ENCODE assay signal across 8 cellular contexts in the genomic region with DNA sequence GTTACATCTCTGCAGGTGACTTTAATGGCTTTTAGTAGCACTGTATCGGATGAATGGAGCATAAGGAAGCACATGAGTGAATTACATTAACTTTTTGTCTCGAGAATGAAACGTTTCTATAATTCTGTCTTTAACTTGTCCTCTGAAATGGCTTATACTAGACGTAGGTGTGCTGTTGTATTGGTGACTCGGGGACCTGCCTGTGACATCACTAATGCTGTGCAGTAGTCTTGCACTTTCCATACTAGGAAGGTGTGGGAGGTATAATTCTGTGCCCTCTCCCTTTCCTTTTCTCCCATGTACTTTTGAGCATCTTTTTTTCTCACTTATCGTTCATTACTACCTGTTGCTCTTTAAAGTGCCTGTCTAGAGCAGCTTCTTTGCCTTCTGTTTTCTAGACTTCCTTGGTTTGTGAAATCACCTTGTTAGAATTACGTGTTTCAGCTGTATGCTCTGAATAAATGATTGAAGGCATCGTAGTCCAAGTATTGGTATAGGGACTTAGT. TPM values are rescaled to one million over a fixed set of nuclear protein-coding genes. Genes with fewer than 3 reads are reported as not detected.
DNase-seq lines count a peak whose midpoint lies in the region; ATAC-seq and TF ChIP-seq lines count a peak whose summit lies in the region.

No MANE protein-coding gene starts in this region.

- WGBS in endodermal cell (ENCODE audit: insufficient coverage in 1 of 2, insufficient read length in 1 of 2), 2 experiments = 72 to 75% methylated on average over 7 to 8 of the region's 8 CpGs

- peak overlapping the region in 10 of 11 experiments; percentile 85 to 91 (median 89); a peak in 17 of 22 replicates for H3K27ac ChIP-seq in BLaER1 treated with 17β-estradiol and CSF1 and Interleukin-3, amounts not matched to agents 10 nM and 100 nM
- H3K27ac ChIP-seq in RWPE2 (ENCODE audit: poor library complexity, severe bottlenecking) (peak overlapping the region; percentile 33), endodermal cell (ENCODE audit: low read depth, low read length) (no peak overlapping the region)

- no peak for TF ChIP-seq CTCF in RWPE2 (IDR thresholded peaks at IDR 0.05; ENCODE audit: poor library complexity, severe bottlenecking)
- no peak for TF ChIP-seq CTCF in endodermal cell (conservative IDR thresholded peaks at IDR 0.05)
- no peak for TF ChIP-seq CTCF in osteocyte (IDR thresholded peaks at IDR 0.05)

- H3K27ac Mint-ChIP-seq in endodermal cell (peak overlapping the region; percentile 96), osteocyte (ENCODE audit: unreplicated experiment) (peak overlapping the region; percentile 95)

- no peaks in the 10 kb centered on the region for H3K27me3 ChIP-seq in BLaER1 treated with 17β-estradiol and CSF1 and Interleukin-3, amounts not matched to agents 10 nM and 100 nM
- H3K27me3 ChIP-seq in RWPE2 (ENCODE audit: insufficient read depth, poor library complexity, severe bottlenecking) (no peaks in the 10 kb centered on the region), endodermal cell (ENCODE audit: control insufficient read depth, insufficient read depth, low read length, poor library complexity, severe bottlenecking) (no peaks in the 10 kb centered on the region)

- peak overlapping the region; percentile 86 to 94 (median 90) for H3K9ac ChIP-seq in BLaER1 treated with 17β-estradiol and CSF1 and Interleukin-3, amounts not matched to agents 10 nM and 100 nM
- H3K9ac ChIP-seq in endodermal cell (ENCODE audit: extremely low read depth, low read length, poor library complexity, severe bottlenecking) = peak overlapping the region; percentile 75

- H3K4me3 ChIP-seq in BLaER1 treated with 17β-estradiol and CSF1 and Interleukin-3, amounts not matched to agents 10 nM and 100 nM = peak overlapping the region; percentile 78 to 93 (median 87)
- H3K4me3 ChIP-seq in RWPE2 (ENCODE audit: severe bottlenecking) (peak overlapping the region; percentile 54), endodermal cell (ENCODE audit: low read length) (peak overlapping the region; percentile 93)

- peaks cover 0 to 6% (median 0%) of the 10 kb centered on the region in 11 experiments; a peak in 5 of 22 replicates for H4K20me1 ChIP-seq in BLaER1 treated with 17β-estradiol and CSF1 and Interleukin-3, amounts not matched to agents 10 nM and 100 nM

- H3K4me1 Mint-ChIP-seq in endodermal cell (peaks cover 21% of the 10 kb centered on the region), osteocyte (ENCODE audit: unreplicated experiment) (peaks cover 24% of the 10 kb centered on the region)

- no peak for DNase-seq in RWPE2 (ENCODE audit: low spot score)
- DNase-seq in endodermal cell = no peak
- no peak for DNase-seq in osteocyte (ENCODE audit: extremely low spot score, unreplicated experiment)
- DNase-seq in NCI-H1694 treated with DMSO at 0.1 percent for 48 hours (lab: John Stamatoyannopoulos, UW) = no peak
- DNase-seq in NK-92 treated with Interleukin-12 subunit alpha and Interleukin-12 subunit beta, amount 100 ng/mL, for 24 hours (lab: John Stamatoyannopoulos, UW) = no peak
- DNase-seq in NCI-H2196 treated with DMSO at 0.1 percent for 48 hours (lab: John Stamatoyannopoulos, UW; ENCODE audit: unreplicated experiment) = no peak

- peak; percentile 46 for ATAC-seq in GM21717 (IDR thresholded peaks at IDR 0.05; ENCODE audit: unreplicated experiment)
- no peak for ATAC-seq in RWPE2 (ENCODE audit: low read depth)

- H3K36me3 Mint-ChIP-seq in endodermal cell (ENCODE audit: low read depth) = peaks cover 5% of the 10 kb centered on the region
- peaks cover 3% of the 10 kb centered on the region for H3K36me3 Mint-ChIP-seq in osteocyte (ENCODE audit: unreplicated experiment)

- H3K4me2 ChIP-seq in BLaER1 treated with 17β-estradiol and CSF1 and Interleukin-3, amounts not matched to agents 10 nM and 100 nM = peak overlapping the region; percentile 77 to 93 (median 88)

- peaks cover 0 to 4% (median 0%) of the 10 kb centered on the region in 11 experiments; a peak in 1 of 22 replicates for H3K9me3 ChIP-seq in BLaER1 treated with 17β-estradiol and CSF1 and Interleukin-3, amounts not matched to agents 10 nM and 100 nM (replicated peaks in 1 of 11)
- H3K9me3 ChIP-seq in RWPE2 (ENCODE audit: severe bottlenecking) (no peaks in the 10 kb centered on the region), endodermal cell (ENCODE audit: control insufficient read depth, low read length) (no peaks in the 10 kb centered on the region)

- H3K4me3 Mint-ChIP-seq in endodermal cell = peak overlapping the region; percentile 90
- peak overlapping the region; percentile 91 for H3K4me3 Mint-ChIP-seq in osteocyte (ENCODE audit: unreplicated experiment)

- H3K9me3 Mint-ChIP-seq in endodermal cell (no peaks in the 10 kb centered on the region), osteocyte (ENCODE audit: unreplicated experiment) (no peaks in the 10 kb centered on the region)

- no peaks in the 10 kb centered on the region for H3K27me3 Mint-ChIP-seq in endodermal cell (ENCODE audit: insufficient read depth)
- peaks cover 20% of the 10 kb centered on the region for H3K27me3 Mint-ChIP-seq in osteocyte (ENCODE audit: unreplicated experiment)

- H3K4me1 ChIP-seq in BLaER1 treated with 17β-estradiol and CSF1 and Interleukin-3, amounts not matched to agents 10 nM and 100 nM = peaks cover 31 to 46% (median 42%) of the 10 kb centered on the region in 10 experiments
- no peaks in the 10 kb centered on the region for H3K4me1 ChIP-seq in RWPE2 (ENCODE audit: insufficient read depth, poor library complexity, severe bottlenecking)
- H3K4me1 ChIP-seq in endodermal cell (ENCODE audit: control insufficient read depth, insufficient read depth, low read length) = no peaks in the 10 kb centered on the region

- peaks cover 0 to 21% (median 7%) of the 10 kb centered on the region in 11 experiments; a peak in 17 of 22 replicates for H3K36me3 ChIP-seq in BLaER1 treated with 17β-estradiol and CSF1 and Interleukin-3, amounts not matched to agents 10 nM and 100 nM
- H3K36me3 ChIP-seq in RWPE2 (ENCODE audit: low read depth) (peaks cover 18% of the 10 kb centered on the region), endodermal cell (ENCODE audit: control insufficient read depth, insufficient read depth, low read length) (peaks cover 9% of the 10 kb centered on the region)

RNA-seq across cellular contexts. Expression of a gene that starts 1.2 kb away (rescaled TPM):
- total RNA-seq in endodermal cell = 10 to 100 TPM; 34.6 to 42.1 TPM
- 41.2 TPM for polyA plus RNA-seq in endodermal cell (2013, experiment 1 of 2)
- polyA plus RNA-seq in endodermal cell (2013, experiment 2 of 2) = 42.8 TPM
- total RNA-seq in osteocyte = 18.7 and 24.2 TPM in 2 replicates
